In the genomic region with DNA sequence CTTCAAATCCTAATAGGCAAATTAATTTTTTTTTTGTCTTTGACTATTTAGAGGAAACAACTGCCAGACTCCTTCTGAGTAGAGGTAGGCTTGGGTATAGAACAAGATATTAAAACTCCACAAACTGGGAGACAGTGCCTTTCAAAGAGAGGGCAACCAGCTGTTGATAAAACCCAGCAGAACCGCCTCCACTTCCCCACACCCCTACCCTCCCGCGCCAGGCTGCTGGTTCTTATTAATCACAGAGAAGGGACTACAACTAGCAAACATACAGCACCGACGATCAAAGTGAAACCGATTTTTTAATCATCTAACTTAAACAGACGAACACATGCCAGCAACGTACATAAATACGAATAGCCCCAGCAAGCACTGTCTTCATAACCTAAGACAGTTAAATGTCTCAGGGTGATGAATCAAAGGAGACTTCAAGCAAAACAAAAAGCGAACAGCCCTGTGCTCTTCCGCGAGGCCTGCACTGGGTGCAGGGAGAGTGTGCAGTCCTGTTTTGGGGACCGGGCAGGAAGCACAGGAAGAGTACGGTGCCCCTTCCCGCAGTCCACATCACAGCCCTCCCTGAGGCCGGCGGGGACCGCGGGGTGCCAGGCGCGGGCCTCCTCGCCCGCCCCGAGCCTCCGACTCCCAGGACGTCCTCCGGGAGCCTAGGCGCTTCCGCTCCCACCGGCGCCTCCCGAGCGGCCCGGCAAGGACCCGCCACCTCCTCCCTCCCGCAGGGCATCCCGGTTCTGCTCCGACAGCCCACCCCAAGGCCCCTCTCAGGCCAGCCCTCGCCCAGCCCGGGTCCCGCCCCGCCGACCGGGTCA, we compare ENCODE assay signal across 8 cellular contexts.
DNase-seq lines count a peak whose midpoint lies in the region; ATAC-seq and TF ChIP-seq lines count a peak whose summit lies in the region.

No MANE protein-coding gene starts in this region.

- DNase-seq in ELR (ENCODE audit: low read depth) (peak; percentile 64), dedifferentiated amniotic fluid mesenchymal stem cell (ENCODE audit: extremely low spot score) (peak; percentile 61), NCI-H446 (lab: John Stamatoyannopoulos, UW) (no peak)
- DNase-seq in activated CD4-positive, CD25-positive, alpha-beta regulatory T cell treated with anti-CD3 and anti-CD28 coated beads, Interleukin-2, amount 50 U/mL, for 72 hours = peak; percentile 47
- peak; percentile 49 for DNase-seq in stimulated activated CD4-positive, alpha-beta T cell treated with anti-CD3 and anti-CD28 coated beads, Interleukin-4, amount 100 ng/mL, for 1 hour

- no peak for TF ChIP-seq CTCF in liver (IDR thresholded peaks at IDR 0.05; ENCODE audit: low read depth, low read length, missing input control)

- ATAC-seq in GM21619 (IDR thresholded peaks at IDR 0.05; ENCODE audit: unreplicated experiment) = peak; percentile 31

- no peaks in the 10 kb centered on the region for H3K9me3 ChIP-seq in liver (ENCODE audit: control insufficient read depth in 4 of 4, low read length in 3 of 4)

- H3K4me1 ChIP-seq in liver (ENCODE audit: control insufficient read depth in 4 of 4, insufficient read depth in 4 of 4, low read length in 3 of 4) = peaks cover 3 to 25% (median 16%) of the 10 kb centered on the region in 4 donors

- no peaks in the 10 kb centered on the region for H3K36me3 ChIP-seq in liver (ENCODE audit: control insufficient read depth in 4 of 4, insufficient read depth in 3 of 4, low read depth in 1 of 4, low read length in 3 of 4)

- no peak for TF ChIP-seq EP300 in Ishikawa (IDR thresholded peaks at IDR 0.05; ENCODE audit: borderline replicate concordance)

- H3K9ac ChIP-seq in liver (ENCODE audit: low read depth in 1 of 2, low read length in 2 of 2) = peak overlapping the region; percentile 64 to 74

- TF ChIP-seq RAD21 in Ishikawa (IDR thresholded peaks at IDR 0.05; ENCODE audit: low read depth) (no peak), liver (IDR thresholded peaks at IDR 0.05) (no peak)

- H3K27ac ChIP-seq in liver (ENCODE audit: low read depth in 1 of 2, low read length in 2 of 2) = peak overlapping the region; percentile 86 to 90

- no peaks in the 10 kb centered on the region for H3K27me3 ChIP-seq in liver (ENCODE audit: control insufficient read depth in 4 of 4, insufficient read depth in 4 of 4, low read length in 3 of 4)

- WGBS in liver = under 1% methylated on average over 44 of the region's 44 CpGs

- H3K4me3 ChIP-seq in liver (ENCODE audit: low read depth in 1 of 3, low read length in 3 of 3) = peak overlapping the region; percentile 97 to 98 (median 97)

TF ChIP-seq in Ishikawa, 13 proteins besides CTCF, POLR2A, EP300 and RAD21:
- TF ChIP-seq EGR1 (IDR thresholded peaks at IDR 0.05) (no peak), NFIC (IDR thresholded peaks at IDR 0.05) (no peak), TCF12 (IDR thresholded peaks at IDR 0.05; ENCODE audit: low read depth) (peak; percentile 31; the same call in 1 of the 2 replicates), FOXM1 (IDR thresholded peaks at IDR 0.05; ENCODE audit: borderline replicate concordance, low read depth) (no peak), TAF1 (IDR thresholded peaks at IDR 0.05; ENCODE audit: low read depth) (no peak)

TF ChIP-seq in liver, 16 proteins besides CTCF, POLR2A, EP300 and RAD21:
- TF ChIP-seq RXRA (IDR thresholded peaks at IDR 0.05) (no peak), NR2F2 (IDR thresholded peaks at IDR 0.05) (no peak)
- TF ChIP-seq, protein P1, sequence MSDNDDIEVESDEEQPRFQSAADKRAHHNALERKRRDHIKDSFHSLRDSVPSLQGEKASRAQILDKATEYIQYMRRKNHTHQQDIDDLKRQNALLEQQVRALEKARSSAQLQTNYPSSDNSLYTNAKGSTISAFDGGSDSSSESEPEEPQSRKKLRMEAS (IDR thresholded peaks at IDR 0.05) = no peak

Comparison
In these comparisons a context has a peak if more than half of its experiments do, and no peak if none do; other contexts are left out.
1. DNase-seq: peak in ELR (single experiment), activated CD4-positive, CD25-positive, alpha-beta regulatory T cell treated with anti-CD3 and anti-CD28 coated beads, Interleukin-2, amount 50 U/mL, for 72 hours (single experiment), dedifferentiated amniotic fluid mesenchymal stem cell (single experiment) and stimulated activated CD4-positive, alpha-beta T cell treated with anti-CD3 and anti-CD28 coated beads, Interleukin-4, amount 100 ng/mL, for 1 hour (single experiment); none in NCI-H446 (0 of 2).